9 cellular contexts compared by ENCODE assay signal in genomic region chr16:80993293-80993691, GRCh38. TPM values are rescaled to one million over a fixed set of nuclear protein-coding genes. Genes with fewer than 3 reads are reported as not detected.
DNase-seq lines count a peak whose midpoint lies in the region; ATAC-seq, FAIRE-seq and TF ChIP-seq lines count a peak whose summit lies in the region.
"Had no signal": no experiment of that assay in that cellular context is flagged by ENCODE, and none has a peak within 500 bp of the region (broad histone marks: within the 10 kb centered on the region; RNA-seq: fewer than 3 reads in every experiment).

No MANE protein-coding gene starts in this region.

- H3K27me3 Mint-ChIP-seq in CD8-positive, alpha-beta memory T cell: peaks cover 0 to 2% of the 10 kb centered on the region in 2 donors
- H3K27me3 Mint-ChIP-seq: activated T-helper 17 cell treated with anti-CD3 and anti-CD28 coated beads, Interleukin-2, amount 50 U/mL, for 72 hours had no signal

- FAIRE-seq in GM19239 (lab: Jason Lieb, UNC): no peak

- H3K36me3 ChIP-seq in ACC112 (ENCODE audit: insufficient read depth, low read length) (no peaks in the 10 kb centered on the region), left lung (peaks cover 0 to 13% of the 10 kb centered on the region in 2 donors)
- H3K36me3 ChIP-seq in CD8-positive, alpha-beta memory T cell (ENCODE audit: insufficient read depth, low read length): peaks cover 8% of the 10 kb centered on the region

- H3K27me3 ChIP-seq in ACC112 (ENCODE audit: insufficient read depth, low read length) (no peaks in the 10 kb centered on the region), left lung (no peaks in the 10 kb centered on the region)
- H3K27me3 ChIP-seq in CD8-positive, alpha-beta memory T cell (ENCODE audit: insufficient read depth, low read length, poor library complexity, severe bottlenecking): no peaks in the 10 kb centered on the region

- peak overlapping the region; percentile 63 for H3K4me3 ChIP-seq in ACC112 (ENCODE audit: low read depth, low read length)
- H3K4me3 ChIP-seq in left lung: no peak overlapping the region
- no peak overlapping the region for H3K4me3 ChIP-seq in CD8-positive, alpha-beta memory T cell (ENCODE audit: low read length)

- H3K4me1 ChIP-seq in ACC112 (ENCODE audit: control insufficient read depth, insufficient read depth, low read length, unreplicated experiment): peaks cover 45% of the 10 kb centered on the region
- H3K4me1 ChIP-seq in left lung: peaks cover 7 to 16% of the 10 kb centered on the region in 2 donors
- peaks cover 7% of the 10 kb centered on the region for H3K4me1 ChIP-seq in CD8-positive, alpha-beta memory T cell (ENCODE audit: insufficient read depth, low read length)

- intact Hi-C loops in left lung (cut with DNase I): no loop called here

- no peaks in the 10 kb centered on the region for H3K9me3 ChIP-seq in left lung
- H3K9me3 ChIP-seq in CD8-positive, alpha-beta memory T cell (ENCODE audit: low read length): no peaks in the 10 kb centered on the region

- CTCF ChIA-PET in CD8-positive, alpha-beta memory T cell (lab: Charles Lee): interaction anchor here (0.8 to 2.4 kb wide), 4 partner anchors 11 to 43 kb away, joined by 3 to 8 read pairs (median 4); partner anchors contain the start of genes ATMIN, CENPN and CMC2

- no peak overlapping the region for H3K4me3 Mint-ChIP-seq in CD8-positive, alpha-beta memory T cell
- H3K4me3 Mint-ChIP-seq: activated T-helper 17 cell treated with anti-CD3 and anti-CD28 coated beads, Interleukin-2, amount 50 U/mL, for 72 hours had no signal

- H3K27ac ChIP-seq in ACC112 (ENCODE audit: low read depth, low read length) (peak overlapping the region; percentile 85), left lung (peak overlapping the region in 1 of 2 donors; percentile 42)
- no peak overlapping the region for H3K27ac ChIP-seq in CD8-positive, alpha-beta memory T cell (ENCODE audit: low read depth, low read length)

- POLR2A ChIA-PET in CD8-positive, alpha-beta memory T cell (lab: Charles Lee): interaction anchor here (1.3 kb wide), 1 partner anchor 13 kb away, joined by 3 read pairs; the partner anchor contains the start of genes CENPN and CMC2

- no peak for TF ChIP-seq CTCF in left lung (IDR thresholded peaks at IDR 0.05)

- peak; percentile 85 for ATAC-seq in left lung
- ATAC-seq: activated T-helper 17 cell treated with anti-CD3 and anti-CD28 coated beads, Interleukin-2, amount 50 U/mL, for 72 hours had no signal

- peaks cover 92% of the 10 kb centered on the region for H3K79me2 ChIP-seq in ACC112 (ENCODE audit: control insufficient read depth, insufficient read depth, low read length, unreplicated experiment)

- no peaks in the 10 kb centered on the region for H3K9me3 Mint-ChIP-seq in CD8-positive, alpha-beta memory T cell
- H3K9me3 Mint-ChIP-seq: activated T-helper 17 cell treated with anti-CD3 and anti-CD28 coated beads, Interleukin-2, amount 50 U/mL, for 72 hours had no signal

- H3K27ac Mint-ChIP-seq in CD8-positive, alpha-beta memory T cell: peak overlapping the region in 2 of 8 donors; percentile 15 to 40
- H3K27ac Mint-ChIP-seq: activated T-helper 17 cell treated with anti-CD3 and anti-CD28 coated beads, Interleukin-2, amount 50 U/mL, for 72 hours had no signal

- H2AFZ ChIP-seq in ACC112 (ENCODE audit: low read length, unreplicated experiment): no peak overlapping the region

- peaks cover 0 to 56% (median 7%) of the 10 kb centered on the region in 3 donors for H3K36me3 Mint-ChIP-seq in CD8-positive, alpha-beta memory T cell

- DNase-seq in LHCN-M2 (ENCODE audit: low read depth) (peak; percentile 82), dedifferentiated amniotic fluid mesenchymal stem cell (ENCODE audit: extremely low spot score) (peak; percentile 88), left lung (no peak), GM19239 (ENCODE audit: insufficient read length, low spot score) (no peak), NCI-H187 (lab: John Stamatoyannopoulos, UW) (no peak), NCI-H1694 treated with DMSO at 0.1 percent for 48 hours (lab: John Stamatoyannopoulos, UW) (no peak)
- DNase-seq in CD8-positive, alpha-beta memory T cell: no peak

- peaks cover 34 to 48% (median 35%) of the 10 kb centered on the region in 3 donors for H3K4me1 Mint-ChIP-seq in CD8-positive, alpha-beta memory T cell

RNA-seq across cellular contexts. Expression of gene CMC2, which starts 13.4 kb away (rescaled TPM):
- 73.2 and 80.8 TPM in 2 replicates for total RNA-seq in LHCN-M2 (2014; rRNA removed)
- 138 TPM for polyA plus RNA-seq in LHCN-M2 (2012)
- 10 to 100 TPM; 46.2 to 52.1 TPM for total RNA-seq in left lung
- total RNA-seq in CD8-positive, alpha-beta memory T cell: 100 to 1,000 TPM; 125 to 126 TPM
- polyA plus RNA-seq in CD8-positive, alpha-beta memory T cell: 135 TPM

RNA-seq across cellular contexts. Expression of gene CENPN, which starts 13.7 kb away (rescaled TPM):
- 64.8 and 73.5 TPM in 2 replicates for total RNA-seq in LHCN-M2 (2014; rRNA removed)
- polyA plus RNA-seq in LHCN-M2 (2012): 51.0 TPM
- 10 to 100 TPM; 12.3 to 14.7 TPM for total RNA-seq in left lung
- 10 to 100 TPM; 52.2 to 53.7 TPM for total RNA-seq in CD8-positive, alpha-beta memory T cell
- 4.7 TPM for polyA plus RNA-seq in CD8-positive, alpha-beta memory T cell

RNA-seq across cellular contexts. Expression of gene ATMIN, which starts 42.4 kb away (rescaled TPM):
- total RNA-seq in LHCN-M2 (2014; rRNA removed): 36.7 and 41.5 TPM in 2 replicates
- 11.9 TPM for polyA plus RNA-seq in LHCN-M2 (2012)
- 10 to 100 TPM; 30.7 to 31.1 TPM for total RNA-seq in left lung
- total RNA-seq in CD8-positive, alpha-beta memory T cell: 10 to 100 TPM; 30.5 to 31.3 TPM
- 39.2 TPM for polyA plus RNA-seq in CD8-positive, alpha-beta memory T cell

Comparison
In these comparisons a context has a peak if more than half of its experiments do, and no peak if none do; other contexts are left out.
1. DNase-seq: peak in LHCN-M2 (single experiment) and dedifferentiated amniotic fluid mesenchymal stem cell (single experiment); none in left lung (0 of 2), GM19239 (single experiment), CD8-positive, alpha-beta memory T cell (0 of 5), NCI-H187 (0 of 2) and NCI-H1694 treated with DMSO at 0.1 percent for 48 hours (single experiment).